8 cellular contexts compared by ENCODE assay signal in genomic region chr5:139403787-139404483, GRCh38. TPM values are rescaled to one million over a fixed set of nuclear protein-coding genes. Genes with fewer than 3 reads are reported as not detected.
DNase-seq lines count a peak whose midpoint lies in the region; ATAC-seq and TF ChIP-seq lines count a peak whose summit lies in the region.

TSS of gene SPATA24 (minus strand) at chr5:139404089. CDS start at chr5:139404060, 29 bp downstream.

- no peak for TF ChIP-seq CTCF in activated B cell treated with CpG ODN at 0.5 μM for 24 hours (IDR thresholded peaks at IDR 0.05)

- POLR2A ChIA-PET in activated B cell treated with CpG ODN at 0.5 μM for 24 hours (lab: Charles Lee) = interaction anchor here (0.6 to 2.3 kb wide), 16 partner anchors 8 to 1066 kb away, joined by 3 to 24 read pairs (median 5); partner anchors contain the start of genes FAM53C, HSPA9, MZB1 and PAIP2

- ATAC-seq in GM19023 (IDR thresholded peaks at IDR 0.05; ENCODE audit: unreplicated experiment) = peak; percentile 85
- peak; percentile 83 for ATAC-seq in HG03196 (IDR thresholded peaks at IDR 0.05; ENCODE audit: unreplicated experiment)
- peak; percentile 84 for ATAC-seq in activated B cell treated with CpG ODN at 0.5 μM for 24 hours (ENCODE audit: low read depth)

- H3K9me3 Mint-ChIP-seq in activated B cell treated with CpG ODN at 0.5 μM for 24 hours (no peaks in the 10 kb centered on the region), immature natural killer cell (no peaks in the 10 kb centered on the region)

- DNase-seq in AG08396 (ENCODE audit: low spot score) (peak; percentile 97), NCI-H226 (peak; percentile 94), activated B cell treated with CpG ODN at 0.5 μM for 24 hours (peak; percentile 93), caudate nucleus (lab: John Stamatoyannopoulos, UW) (peak; percentile 83 to 100 (median 98)), immature natural killer cell (peak; percentile 95 to 96 (median 96)), smooth muscle cell of the brain vasculature (ENCODE audit: low read depth, low spot score) (peak; percentile 95)

- H3K27ac Mint-ChIP-seq in activated B cell treated with CpG ODN at 0.5 μM for 24 hours = peak within 1 kb of the TSS; percentile 96
- peak within 1 kb of the TSS; percentile 97 to 99 (median 98) for H3K27ac Mint-ChIP-seq in immature natural killer cell

- peaks cover 5% of the 10 kb centered on the region for H3K36me3 Mint-ChIP-seq in activated B cell treated with CpG ODN at 0.5 μM for 24 hours (ENCODE audit: low read depth)
- peaks cover 0 to 10% (median 0%) of the 10 kb centered on the region in 3 donors for H3K36me3 Mint-ChIP-seq in immature natural killer cell

- H3K27me3 Mint-ChIP-seq in activated B cell treated with CpG ODN at 0.5 μM for 24 hours (no peaks in the 10 kb centered on the region), immature natural killer cell (ENCODE audit: low read depth in 3 of 3) (peaks cover 4 to 9% (median 8%) of the 10 kb centered on the region in 3 donors)

- H3K27ac ChIP-seq in caudate nucleus (ENCODE audit: low read depth, low read length) = peak within 1 kb of the TSS; percentile 99

- H3K4me3 Mint-ChIP-seq in activated B cell treated with CpG ODN at 0.5 μM for 24 hours (peak within 1 kb of the TSS; percentile 90), immature natural killer cell (peak within 1 kb of the TSS; percentile 92 to 97 (median 96))

- intact Hi-C loops in activated B cell treated with CpG ODN at 0.5 μM for 24 hours (cut with micrococcal nuclease) = loop anchor here (1.0 to 10.0 kb wide), 5 partner anchors 12 to 1243 kb away; partner anchors contain the start of genes DNAJC18, EGR1, IK and NDUFA2

- peaks cover 53% of the 10 kb centered on the region for H3K4me1 Mint-ChIP-seq in activated B cell treated with CpG ODN at 0.5 μM for 24 hours
- H3K4me1 Mint-ChIP-seq in immature natural killer cell = peaks cover 27 to 33% of the 10 kb centered on the region in 2 donors

- CTCF ChIA-PET in activated B cell treated with CpG ODN at 0.5 μM for 24 hours (lab: Charles Lee) = interaction anchor here (1.1 kb wide), 2 partner anchors 110 to 111 kb away, joined by 3 to 4 read pairs; no protein-coding TSS in a partner anchor

RNA-seq across cellular contexts. Expression of gene SPATA24, which starts in this region (rescaled TPM):
- total RNA-seq in activated B cell treated with CpG ODN at 0.5 μM for 24 hours = 6.4 and 9.3 TPM in 2 replicates
- 1 to 10 TPM in 2 of 3 donors, not detected in 1; 4.5 to 5.6 TPM for polyA plus RNA-seq in immature natural killer cell

Comparison
In these comparisons a context has a peak if more than half of its experiments do, and no peak if none do; other contexts are left out.
1. Peak in every context shown above with its lines: DNase-seq, ATAC-seq and H3K27ac ChIP-seq.